16 cellular contexts compared by ENCODE assay signal in the genomic region with DNA sequence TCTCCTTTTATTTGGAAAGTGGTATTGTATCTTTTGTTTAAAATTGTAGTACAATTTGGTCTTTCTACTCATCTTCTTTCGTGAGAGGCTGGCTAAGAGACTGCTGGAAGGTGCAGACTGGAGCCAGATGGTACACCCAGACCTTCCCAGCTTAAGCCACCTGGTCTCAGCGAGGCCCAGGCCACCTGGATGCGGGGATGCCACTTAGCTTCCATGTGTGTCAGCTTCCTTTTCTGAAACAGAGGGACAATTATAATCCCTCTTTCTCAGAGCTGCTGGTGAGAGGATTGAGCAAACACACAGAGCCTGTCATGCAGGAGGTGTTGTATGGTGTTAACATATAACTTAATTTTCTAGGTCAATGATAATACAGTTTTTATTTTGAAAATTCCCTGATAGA. TPM values are rescaled to one million over a fixed set of nuclear protein-coding genes. Genes with fewer than 3 reads are reported as not detected.
A peak's percentile ranks its signal among the peaks of the same experiment; 100 is the strongest.
DNase-seq lines count a peak whose midpoint lies in the region; ATAC-seq and TF ChIP-seq lines count a peak whose summit lies in the region.
"Had no signal": no experiment of that assay in that cellular context is flagged by ENCODE, and none has a peak within 500 bp of the region (broad histone marks: within the 10 kb centered on the region; RNA-seq: fewer than 3 reads in every experiment).

No MANE protein-coding gene starts in this region.

- H3K27me3 ChIP-seq in prostate gland (replicated peaks; ENCODE audit: insufficient read depth): no peaks in the 10 kb centered on the region
- H3K27me3 ChIP-seq: cardiac muscle cell had no signal

- H3K36me3 Mint-ChIP-seq in glutamatergic neuron (ENCODE audit: unreplicated experiment): peaks cover 6% of the 10 kb centered on the region

- no peaks in the 10 kb centered on the region for H3K4me1 ChIP-seq in prostate gland (replicated peaks)

- peak overlapping the region; percentile 96 for H3K27ac Mint-ChIP-seq in glutamatergic neuron (ENCODE audit: unreplicated experiment)
- H3K27ac Mint-ChIP-seq: activated CD4-positive, alpha-beta T cell treated with anti-CD3 and anti-CD28 coated beads for 36 hours; activated naive CD8-positive, alpha-beta T cell; immature natural killer cell had no signal

- no peaks in the 10 kb centered on the region for H3K9me3 ChIP-seq in prostate gland

- peak overlapping the region; percentile 79 for H3K4me3 Mint-ChIP-seq in glutamatergic neuron (ENCODE audit: unreplicated experiment)
- H3K4me3 Mint-ChIP-seq: activated CD4-positive, alpha-beta T cell treated with anti-CD3 and anti-CD28 coated beads for 36 hours; activated naive CD8-positive, alpha-beta T cell; immature natural killer cell had no signal

- intact Hi-C loops in Right ventricle myocardium inferior (cut with DNase I): no loop called here
- intact Hi-C loops in prostate gland (cut with DNase I): no loop called here

- peaks cover 28% of the 10 kb centered on the region for H3K4me1 Mint-ChIP-seq in glutamatergic neuron (ENCODE audit: low read depth, unreplicated experiment)
- H3K4me1 Mint-ChIP-seq: immature natural killer cell had no signal

- ATAC-seq in Right ventricle myocardium inferior: no peak
- ATAC-seq in HG03469 (IDR thresholded peaks at IDR 0.05; ENCODE audit: unreplicated experiment): no peak
- ATAC-seq: activated CD4-positive, alpha-beta T cell treated with anti-CD3 and anti-CD28 coated beads for 36 hours had no signal

- WGBS in prostate gland: 94% methylated on average over 3 of the region's 3 CpGs

- H3K27me3 Mint-ChIP-seq in glutamatergic neuron (ENCODE audit: unreplicated experiment): peaks cover 3% of the 10 kb centered on the region
- H3K27me3 Mint-ChIP-seq: activated CD4-positive, alpha-beta T cell treated with anti-CD3 and anti-CD28 coated beads for 36 hours; activated naive CD8-positive, alpha-beta T cell had no signal

- H3K27ac ChIP-seq in 22Rv1 (peak overlapping the region; percentile 65; the same call in 1 of the 2 replicates), prostate gland (no peak overlapping the region)
- H3K27ac ChIP-seq: cardiac muscle cell had no signal

- TF ChIP-seq CTCF in 22Rv1 (IDR thresholded peaks at IDR 0.05) (no peak), glutamatergic neuron (IDR thresholded peaks at IDR 0.05; ENCODE audit: partially characterized antibody, unreplicated experiment) (no peak), prostate gland (IDR thresholded peaks at IDR 0.05) (no peak)

- H3K36me3 ChIP-seq in prostate gland: no peaks in the 10 kb centered on the region
- H3K36me3 ChIP-seq: cardiac muscle cell had no signal

- TF ChIP-seq POLR2A in prostate gland (IDR thresholded peaks at IDR 0.05): no peak

- no peak overlapping the region for H3K4me3 ChIP-seq in prostate gland
- H3K4me3 ChIP-seq: cardiac muscle cell had no signal

- H3K9me3 Mint-ChIP-seq in glutamatergic neuron (ENCODE audit: unreplicated experiment): peaks cover 9% of the 10 kb centered on the region

- DNase-seq in DMS53 (lab: John Stamatoyannopoulos, UW) (peak; percentile 93), NCI-H82 (lab: John Stamatoyannopoulos, UW) (peak; percentile 95), glutamatergic neuron (peak; percentile 75), Right ventricle myocardium inferior (ENCODE audit: missing footprints) (no peak), prostate gland (ENCODE audit: low spot score) (no peak), iPS-NIHi11 (ENCODE audit: low spot score) (no peak)
- DNase-seq: activated CD4-positive, alpha-beta T cell treated with anti-CD3 and anti-CD28 coated beads for 36 hours; foreskin melanocyte; immature natural killer cell; midbrain; OCI-M1; posterior cingulate gyrus had no signal

RNA-seq across cellular contexts. Expression of a gene that starts 17.4 kb away (rescaled TPM):
- total RNA-seq in glutamatergic neuron (ENCODE audit: unreplicated experiment) (67.7 TPM), Right ventricle myocardium inferior (15.0 TPM), prostate gland (10 to 100 TPM; 32.4 to 35.9 TPM)

RNA-seq across cellular contexts. Expression of a gene that starts 57.7 kb away (rescaled TPM):
- total RNA-seq in glutamatergic neuron (ENCODE audit: unreplicated experiment) (302 TPM), Right ventricle myocardium inferior (150 TPM), prostate gland (100 to 1,000 TPM; 202 to 284 TPM)

RNA-seq across cellular contexts. Expression of a gene that starts 58.0 kb away (rescaled TPM):
- 216 TPM for total RNA-seq in glutamatergic neuron (ENCODE audit: unreplicated experiment)
- total RNA-seq in Right ventricle myocardium inferior: 393 TPM
- total RNA-seq in prostate gland: 100 to 1,000 TPM; 529 to 612 TPM

Comparison
In these comparisons a context has a peak if more than half of its experiments do, and no peak if none do; other contexts are left out.
1. DNase-seq: peak in DMS53 (single experiment), NCI-H82 (single experiment) and glutamatergic neuron (single experiment); none in Right ventricle myocardium inferior (single experiment), prostate gland (single experiment) and iPS-NIHi11 (single experiment).